1 cellular context compared by ENCODE assay signal in genomic region chr10:132078746-132079345, GRCh38.
TF ChIP-seq lines count a peak whose summit lies in the region.

No MANE protein-coding gene starts in this region.

TF ChIP-seq in WTC11, 78 proteins besides CTCF, POLR2A, EP300 and RAD21 (continued from another document):
- TF ChIP-seq IRF1 (CRISPR knock-in tag; IDR thresholded peaks at IDR 0.05) (no peak), CDX4 (CRISPR knock-in tag; IDR thresholded peaks at IDR 0.05; ENCODE audit: borderline replicate concordance) (no peak)
TF ChIP-seq in WTC11: peak in this region for 0.
